1 cellular context compared by ENCODE assay signal in genomic region chr1:173403996-173404395, GRCh38.
TF ChIP-seq lines count a peak whose summit lies in the region.

No MANE protein-coding gene starts in this region.

TF ChIP-seq in GM12878, 131 proteins besides CTCF, POLR2A, EP300 and RAD21 (continued from another document):
- no peak for TF ChIP-seq ZBTB11 (CRISPR knock-in tag; IDR thresholded peaks at IDR 0.05)
TF ChIP-seq in GM12878: peak in this region for 3.
